ENCODE assay signal across 9 cellular contexts in the genomic region with DNA sequence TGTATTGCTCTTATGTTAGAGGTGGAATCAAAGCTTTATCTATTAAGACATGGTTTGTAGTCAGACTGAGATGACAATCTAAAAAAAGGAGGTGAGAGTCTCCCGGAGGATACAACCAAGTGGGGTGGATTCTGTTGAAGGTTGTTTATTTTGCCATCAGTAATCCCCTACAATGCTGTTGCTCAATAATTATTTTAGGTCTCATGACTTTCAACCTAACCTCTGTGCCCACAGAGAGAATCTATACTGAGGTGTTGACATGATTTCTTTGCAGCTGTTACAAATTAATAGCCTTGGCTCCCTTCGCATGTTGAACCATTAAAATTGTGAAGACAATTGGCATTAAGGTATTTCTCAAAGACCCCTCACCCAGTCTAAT. TPM values are rescaled to one million over a fixed set of nuclear protein-coding genes. Genes with fewer than 3 reads are reported as not detected.
DNase-seq lines count a peak whose midpoint lies in the region; ATAC-seq and TF ChIP-seq lines count a peak whose summit lies in the region.
"Had no signal": no experiment of that assay in that cellular context is flagged by ENCODE, and none has a peak within 500 bp of the region (broad histone marks: within the 10 kb centered on the region; RNA-seq: fewer than 3 reads in every experiment).

No MANE protein-coding gene starts in this region.

- no peaks in the 10 kb centered on the region for H3K36me3 Mint-ChIP-seq in natural killer cell treated with Interleukin-12 subunit alpha and Interleukin-12 subunit beta and Interleukin-15 and Interleukin-18, amount 100 ng/mL, for 72 hours

- H3K79me1 ChIP-seq in mesendoderm (ENCODE audit: low read length) = no peaks in the 10 kb centered on the region

- H3K4me3 ChIP-seq in SJCRH30 = no peak overlapping the region
- H3K4me3 ChIP-seq in mesendoderm (ENCODE audit: low read length) = no peak overlapping the region
- H3K4me3 ChIP-seq in hepatocyte = no peak overlapping the region

- no CpG with 5 or more reads among the region's 2 CpGs for WGBS in mesendoderm (ENCODE audit: extremely low coverage, insufficient coverage, low lambda C conversion rate)
- WGBS in hepatocyte (ENCODE audit: low lambda C conversion rate, missing lambda C conversion rate) = 54% methylated on average over 2 of the region's 2 CpGs

- no peak overlapping the region for H2BK120ac ChIP-seq in mesendoderm (ENCODE audit: low read depth, low read length)

- H3K27me3 Mint-ChIP-seq in natural killer cell treated with Interleukin-12 subunit alpha and Interleukin-12 subunit beta and Interleukin-15 and Interleukin-18, amount 100 ng/mL, for 72 hours = peaks cover 0 to 3% of the 10 kb centered on the region in 2 donors

- no peaks in the 10 kb centered on the region for H3K36me3 ChIP-seq in SJCRH30
- no peaks in the 10 kb centered on the region for H3K36me3 ChIP-seq in mesendoderm (ENCODE audit: control insufficient read depth, insufficient read depth, low read length)
- H3K36me3 ChIP-seq in hepatocyte (replicated peaks; ENCODE audit: insufficient read depth, low read depth) = no peaks in the 10 kb centered on the region

- no peak overlapping the region for H3K18ac ChIP-seq in mesendoderm (ENCODE audit: low read length)

- no peak overlapping the region for H4K5ac ChIP-seq in mesendoderm (ENCODE audit: low read length)

- H3K79me2 ChIP-seq in mesendoderm (ENCODE audit: control insufficient read depth, insufficient read depth, low read length) (no peaks in the 10 kb centered on the region), hepatocyte (no peaks in the 10 kb centered on the region)

- H3K27ac Mint-ChIP-seq in natural killer cell treated with Interleukin-12 subunit alpha and Interleukin-12 subunit beta and Interleukin-15 and Interleukin-18, amount 100 ng/mL, for 72 hours = peak overlapping the region; percentile 51 to 72

- no peak overlapping the region for H4K8ac ChIP-seq in mesendoderm (ENCODE audit: low read depth, low read length)

- no peak overlapping the region for H2BK15ac ChIP-seq in mesendoderm (replicated peaks; ENCODE audit: low read depth)

- H4K20me1 ChIP-seq in hepatocyte (ENCODE audit: insufficient read depth, poor library complexity, severe bottlenecking) = no peaks in the 10 kb centered on the region

- H3K9me3 Mint-ChIP-seq in natural killer cell treated with Interleukin-12 subunit alpha and Interleukin-12 subunit beta and Interleukin-15 and Interleukin-18, amount 100 ng/mL, for 72 hours = no peaks in the 10 kb centered on the region

- H3K9me2 ChIP-seq in hepatocyte (replicated peaks; ENCODE audit: insufficient read depth) = no peaks in the 10 kb centered on the region

- no peak overlapping the region for H3K9ac ChIP-seq in mesendoderm (ENCODE audit: low read length)

- no peak for TF ChIP-seq CTCF in hepatocyte (IDR thresholded peaks at IDR 0.05; ENCODE audit: poor library complexity)

- H2AFZ ChIP-seq in hepatocyte = no peak overlapping the region

- H2BK5ac ChIP-seq in mesendoderm (ENCODE audit: low read length) = no peak overlapping the region

- no peak overlapping the region for H3K4me2 ChIP-seq in mesendoderm (ENCODE audit: low read length)
- H3K4me2 ChIP-seq in hepatocyte = no peak overlapping the region

- H3K27me3 ChIP-seq in SJCRH30 = no peaks in the 10 kb centered on the region
- no peaks in the 10 kb centered on the region for H3K27me3 ChIP-seq in mesendoderm (ENCODE audit: insufficient read depth, low read length, poor library complexity)
- no peaks in the 10 kb centered on the region for H3K27me3 ChIP-seq in hepatocyte

- peaks cover 25% of the 10 kb centered on the region for H3K4me1 ChIP-seq in SJCRH30
- no peaks in the 10 kb centered on the region for H3K4me1 ChIP-seq in mesendoderm (ENCODE audit: control insufficient read depth, low read depth, low read length)
- H3K4me1 ChIP-seq in hepatocyte (ENCODE audit: insufficient read depth) = peaks cover 10% of the 10 kb centered on the region

- peak; percentile 63 for DNase-seq in NCI-H2171 treated with DMSO at 0.1 percent for 48 hours (lab: John Stamatoyannopoulos, UW)
- DNase-seq in NCI-H2171 (lab: John Stamatoyannopoulos, UW) = no peak
- peak; percentile 12 to 59 for DNase-seq in SJCRH30
- DNase-seq in natural killer cell treated with Interleukin-12 subunit alpha and Interleukin-12 subunit beta and Interleukin-15 and Interleukin-18, amount 100 ng/mL, for 72 hours (ENCODE audit: low spot score) = no peak
- no peak for DNase-seq in kidney tubule cell (ENCODE audit: low spot score)
- DNase-seq in mesendoderm = no peak
- no peak for DNase-seq in hepatocyte (ENCODE audit: low spot score)
- DNase-seq: trophoblast cell had no signal

- no peak overlapping the region for H3K23ac ChIP-seq in mesendoderm (ENCODE audit: low read length)

- H3K56ac ChIP-seq in mesendoderm (ENCODE audit: low read length) = no peak overlapping the region

- H3K27ac ChIP-seq in SJCRH30 (peak overlapping the region; percentile 39; the same call in 1 of the 2 replicates), mesendoderm (ENCODE audit: low read depth, low read length) (no peak overlapping the region), hepatocyte (no peak overlapping the region)

- H3K4ac ChIP-seq in mesendoderm (ENCODE audit: low read depth, low read length) = no peak overlapping the region

- H3K4me1 Mint-ChIP-seq in natural killer cell treated with Interleukin-12 subunit alpha and Interleukin-12 subunit beta and Interleukin-15 and Interleukin-18, amount 100 ng/mL, for 72 hours (ENCODE audit: low read depth in 2 of 2) = peaks cover 46 to 53% of the 10 kb centered on the region in 2 donors

- peak; percentile 23 for ATAC-seq in HG02763 (IDR thresholded peaks at IDR 0.05; ENCODE audit: unreplicated experiment)
- ATAC-seq in natural killer cell treated with Interleukin-12 subunit alpha and Interleukin-12 subunit beta and Interleukin-15 and Interleukin-18, amount 100 ng/mL, for 72 hours = peak; percentile 10 to 25

- no peak overlapping the region for H2AK5ac ChIP-seq in mesendoderm (ENCODE audit: low read length)

- no peaks in the 10 kb centered on the region for H3K9me3 ChIP-seq in SJCRH30 (replicated peaks)
- H3K9me3 ChIP-seq in hepatocyte (ENCODE audit: low read depth) = no peaks in the 10 kb centered on the region

- H3K4me3 Mint-ChIP-seq in natural killer cell treated with Interleukin-12 subunit alpha and Interleukin-12 subunit beta and Interleukin-15 and Interleukin-18, amount 100 ng/mL, for 72 hours = peak overlapping the region; percentile 72

RNA-seq across cellular contexts. Expression of gene FOS, which starts 28.7 kb away (rescaled TPM):
- total RNA-seq in SJCRH30 (2014; rRNA removed; shearing (Covaris generic)) = 2.9 and 3.1 TPM in 2 replicates
- 10 to 100 TPM; 25.3 to 35.2 TPM for total RNA-seq in natural killer cell treated with Interleukin-12 subunit alpha and Interleukin-12 subunit beta and Interleukin-15 and Interleukin-18, amount 100 ng/mL, for 72 hours
- polyA plus RNA-seq in mesendoderm (2013, experiment 1 of 2) = 30.2 TPM
- polyA plus RNA-seq in mesendoderm (2013, experiment 2 of 2) = 33.0 TPM
- 657 and 865 TPM in 2 replicates for total RNA-seq in hepatocyte
- 935 and 1,189 TPM in 2 replicates for polyA plus RNA-seq in hepatocyte

Comparison
In these comparisons a context has a peak if more than half of its experiments do, and no peak if none do; other contexts are left out.
1. DNase-seq: peak in NCI-H2171 treated with DMSO at 0.1 percent for 48 hours (single experiment) and SJCRH30 (2 of 2); none in NCI-H2171 (single experiment), natural killer cell treated with Interleukin-12 subunit alpha and Interleukin-12 subunit beta and Interleukin-15 and Interleukin-18, amount 100 ng/mL, for 72 hours (single experiment), kidney tubule cell (single experiment), mesendoderm (single experiment) and hepatocyte (single experiment).
2. RNA of gene FOS, which starts 28.7 kb away (total RNA-seq): 657 to 865 TPM in hepatocyte; 25.3 to 35.2 TPM in natural killer cell treated with Interleukin-12 subunit alpha and Interleukin-12 subunit beta and Interleukin-15 and Interleukin-18, amount 100 ng/mL, for 72 hours and 2.9 to 3.1 TPM in SJCRH30; every median in the first group is over 10 times any median in the second.